ENCODE assay signal across 17 cellular contexts in the genomic region with DNA sequence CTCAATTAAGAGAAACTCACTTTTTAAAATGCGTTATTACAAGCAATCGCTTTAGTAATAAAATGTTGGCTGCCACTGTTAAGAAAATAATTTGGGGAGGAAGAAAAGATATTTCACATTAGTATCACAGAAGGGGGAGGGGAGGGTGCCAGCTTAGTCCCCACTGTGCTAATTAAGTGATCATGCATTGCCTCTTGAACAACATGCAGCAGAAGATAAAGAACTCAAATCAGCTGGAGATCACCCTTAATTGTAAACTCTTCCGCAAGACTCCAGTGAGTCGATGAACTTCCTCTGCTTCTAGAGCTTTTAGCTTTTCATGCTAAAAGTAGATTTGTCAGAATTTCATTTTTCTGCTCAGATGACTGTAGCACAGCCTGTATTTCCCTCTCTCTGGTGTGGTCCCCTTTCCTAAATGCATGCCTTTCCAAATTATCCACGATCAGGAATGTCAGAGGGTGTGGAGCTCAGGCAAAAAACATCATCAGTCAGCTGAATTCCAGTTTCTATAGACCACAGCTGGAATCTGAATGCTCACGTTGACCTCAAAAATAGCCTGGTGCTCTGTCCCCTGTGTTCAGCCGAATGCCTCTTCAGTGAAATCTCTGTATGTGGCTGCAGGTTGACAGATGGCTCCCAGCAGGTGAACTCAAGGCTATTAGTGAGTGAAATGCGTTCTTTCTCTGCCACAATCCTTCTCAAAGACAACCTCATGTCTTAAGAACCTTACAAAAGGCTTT.
A peak's percentile ranks its signal among the peaks of the same experiment; 100 is the strongest.
DNase-seq lines count a peak whose midpoint lies in the region; ATAC-seq and TF ChIP-seq lines count a peak whose summit lies in the region.
"Had no signal": no experiment of that assay in that cellular context is flagged by ENCODE, and none has a peak within 500 bp of the region (broad histone marks: within the 10 kb centered on the region; RNA-seq: fewer than 3 reads in every experiment).

No MANE protein-coding gene starts in this region.

- TF ChIP-seq EP300 in neural cell (conservative IDR thresholded peaks at IDR 0.05; ENCODE audit: poor library complexity, severe bottlenecking): peak; percentile 31

- H3K4me1 ChIP-seq in GM23338 (ENCODE audit: insufficient read depth): peaks cover 19% of the 10 kb centered on the region
- peaks cover 10% of the 10 kb centered on the region for H3K4me1 ChIP-seq in endodermal cell (ENCODE audit: control insufficient read depth, insufficient read depth, low read length)
- H3K4me1 ChIP-seq: gastroesophageal sphincter, Peyer's patch had no signal

- H4K20me1 ChIP-seq in GM23338 (replicated peaks; ENCODE audit: insufficient read depth) (no peaks in the 10 kb centered on the region), neural cell (ENCODE audit: insufficient read depth) (peaks cover 30% of the 10 kb centered on the region)

- no peaks in the 10 kb centered on the region for H3K9me2 ChIP-seq in GM23338 (ENCODE audit: insufficient read depth)
- H3K9me2 ChIP-seq in neural cell (ENCODE audit: insufficient read depth, low read length): no peaks in the 10 kb centered on the region

- H3K27me3 Mint-ChIP-seq in GM23338 (ENCODE audit: insufficient read depth, low read depth, poor library complexity) (peaks cover 4% of the 10 kb centered on the region), endodermal cell (ENCODE audit: insufficient read depth) (peaks cover 5% of the 10 kb centered on the region)
- H3K27me3 Mint-ChIP-seq: activated CD8-positive, alpha-beta T cell treated with anti-CD3 and anti-CD28 coated beads for 36 hours; CD4-positive, alpha-beta memory T cell; stimulated activated naive CD8-positive, alpha-beta T cell treated with anti-CD3 and anti-CD28 coated beads, Interleukin-15, amount 100 ng/mL, for 72 hours had no signal

- ATAC-seq in GM23338: peak; percentile 89
- no peak for ATAC-seq in HG02759 (IDR thresholded peaks at IDR 0.05; ENCODE audit: unreplicated experiment)
- ATAC-seq: activated CD8-positive, alpha-beta T cell treated with anti-CD3 and anti-CD28 coated beads for 36 hours; gastroesophageal sphincter; stimulated activated naive CD8-positive, alpha-beta T cell treated with anti-CD3 and anti-CD28 coated beads, Interleukin-15, amount 100 ng/mL, for 72 hours had no signal

- H3K27ac Mint-ChIP-seq in GM23338 (peak overlapping the region; percentile 84), endodermal cell (peak overlapping the region; percentile 44)
- H3K27ac Mint-ChIP-seq: activated CD8-positive, alpha-beta T cell treated with anti-CD3 and anti-CD28 coated beads for 36 hours; activated T-helper 1 cell treated with anti-CD3 and anti-CD28 coated beads, Interleukin-12 subunit alpha, Interleukin-12 subunit beta, Interleukin-2, Interleukin-4 antibody, amounts not matched to agents 30 ng/mL and 10 ng/mL and 1 ng/mL, durations not matched to agents 14 hours and 24 hours and 36 hours; nephron progenitor cell; stimulated activated naive CD8-positive, alpha-beta T cell treated with anti-CD3 and anti-CD28 coated beads, Interleukin-15, amount 100 ng/mL, for 72 hours had no signal

- peaks cover 23% of the 10 kb centered on the region for H3K9me3 Mint-ChIP-seq in GM23338
- H3K9me3 Mint-ChIP-seq in endodermal cell: peaks cover 10% of the 10 kb centered on the region
- H3K9me3 Mint-ChIP-seq: activated CD8-positive, alpha-beta T cell treated with anti-CD3 and anti-CD28 coated beads for 36 hours; activated T-helper 1 cell treated with anti-CD3 and anti-CD28 coated beads, Interleukin-12 subunit alpha, Interleukin-12 subunit beta, Interleukin-2, Interleukin-4 antibody, amounts not matched to agents 30 ng/mL and 10 ng/mL and 1 ng/mL, durations not matched to agents 14 hours and 24 hours and 36 hours had no signal

- DNase-seq in GM23338 (ENCODE audit: low spot score) (peak; percentile 52), NCI-H82 treated with DMSO at 0.1 percent for 48 hours (lab: John Stamatoyannopoulos, UW; ENCODE audit: unreplicated experiment) (peak; percentile 85), endodermal cell (peak; percentile 73), HCEC 1CT (no peak), NCI-H2196 (lab: John Stamatoyannopoulos, UW; ENCODE audit: unreplicated experiment) (no peak)
- DNase-seq in stimulated activated CD4-positive, alpha-beta T cell treated with anti-CD3 and anti-CD28 coated beads, Interleukin-4, amount 100 ng/mL, for 1 hour: no peak
- DNase-seq: activated CD8-positive, alpha-beta T cell treated with anti-CD3 and anti-CD28 coated beads for 36 hours; CD4-positive, alpha-beta memory T cell; KG1; NCI-H526 treated with DMSO at 0.1 percent for 48 hours; nephron progenitor cell; Peyer's patch; stimulated activated naive CD8-positive, alpha-beta T cell treated with anti-CD3 and anti-CD28 coated beads, Interleukin-15, amount 100 ng/mL, for 72 hours had no signal

- H3K27me3 ChIP-seq in GM23338 (ENCODE audit: insufficient read depth) (no peaks in the 10 kb centered on the region), endodermal cell (ENCODE audit: control insufficient read depth, insufficient read depth, low read length, poor library complexity, severe bottlenecking) (no peaks in the 10 kb centered on the region), neural cell (ENCODE audit: insufficient read depth, low read depth, low read length) (no peaks in the 10 kb centered on the region)
- H3K27me3 ChIP-seq: gastroesophageal sphincter, Peyer's patch had no signal

- no peak for TF ChIP-seq CTCF in GM23338 (conservative IDR thresholded peaks at IDR 0.05; ENCODE audit: low read depth in 2 of 2)
- no peak for TF ChIP-seq CTCF in endodermal cell (conservative IDR thresholded peaks at IDR 0.05)
- no peak for TF ChIP-seq CTCF in neural cell (IDR thresholded peaks at IDR 0.05; ENCODE audit: poor library complexity, severe bottlenecking)

- H3K9me3 ChIP-seq in endodermal cell (ENCODE audit: control insufficient read depth, low read length) (peaks cover 15% of the 10 kb centered on the region), neural cell (ENCODE audit: low read length) (no peaks in the 10 kb centered on the region)
- H3K9me3 ChIP-seq: Peyer's patch had no signal

- no peak overlapping the region for H2AFZ ChIP-seq in GM23338
- no peak overlapping the region for H2AFZ ChIP-seq in neural cell (ENCODE audit: low read depth, low read length)

- H3K36me3 ChIP-seq in GM23338 (ENCODE audit: insufficient read depth) (no peaks in the 10 kb centered on the region), endodermal cell (ENCODE audit: control insufficient read depth, insufficient read depth, low read length) (no peaks in the 10 kb centered on the region), neural cell (ENCODE audit: insufficient read depth, low read length) (peaks cover 10% of the 10 kb centered on the region)
- H3K36me3 ChIP-seq: gastroesophageal sphincter, Peyer's patch had no signal

- H3K4me3 ChIP-seq in GM23338: 0 out of 2 replicates have a peak overlapping the region, but pooled peaks have one; percentile 4
- peak overlapping the region; percentile 45 for H3K4me3 ChIP-seq in endodermal cell (ENCODE audit: low read length)
- peak overlapping the region; percentile 41 for H3K4me3 ChIP-seq in neural cell (ENCODE audit: low read length)
- H3K4me3 ChIP-seq: gastroesophageal sphincter, Peyer's patch had no signal

- peaks cover 38% of the 10 kb centered on the region for H3K4me1 Mint-ChIP-seq in GM23338
- H3K4me1 Mint-ChIP-seq in endodermal cell: peaks cover 33% of the 10 kb centered on the region
- H3K4me1 Mint-ChIP-seq: CD4-positive, alpha-beta memory T cell; stimulated activated naive CD8-positive, alpha-beta T cell treated with anti-CD3 and anti-CD28 coated beads, Interleukin-15, amount 100 ng/mL, for 72 hours had no signal

- H3K4me3 Mint-ChIP-seq in GM23338 (peak overlapping the region; percentile 52), endodermal cell (peak overlapping the region; percentile 18)
- H3K4me3 Mint-ChIP-seq: activated CD8-positive, alpha-beta T cell treated with anti-CD3 and anti-CD28 coated beads for 36 hours; activated T-helper 1 cell treated with anti-CD3 and anti-CD28 coated beads, Interleukin-12 subunit alpha, Interleukin-12 subunit beta, Interleukin-2, Interleukin-4 antibody, amounts not matched to agents 30 ng/mL and 10 ng/mL and 1 ng/mL, durations not matched to agents 14 hours and 24 hours and 36 hours; nephron progenitor cell; stimulated activated naive CD8-positive, alpha-beta T cell treated with anti-CD3 and anti-CD28 coated beads, Interleukin-15, amount 100 ng/mL, for 72 hours had no signal

- H3K79me2 ChIP-seq in GM23338 (replicated peaks; ENCODE audit: insufficient read depth) (no peaks in the 10 kb centered on the region), neural cell (replicated peaks; ENCODE audit: insufficient read depth, low read length) (peaks cover 74% of the 10 kb centered on the region)

- peak overlapping the region; percentile 47 for H3K4me2 ChIP-seq in GM23338
- no peak overlapping the region for H3K4me2 ChIP-seq in neural cell (ENCODE audit: low read length)

- peaks cover 21% of the 10 kb centered on the region for H3K36me3 Mint-ChIP-seq in GM23338 (ENCODE audit: low read depth)
- H3K36me3 Mint-ChIP-seq in endodermal cell (ENCODE audit: low read depth): no peaks in the 10 kb centered on the region
- H3K36me3 Mint-ChIP-seq: CD4-positive, alpha-beta memory T cell had no signal

- H3F3A ChIP-seq in GM23338 (replicated peaks; ENCODE audit: low read depth): 0 out of 2 replicates have a peak, but pooled peaks cover 4% of the 10 kb centered on the region
- no peaks in the 10 kb centered on the region for H3F3A ChIP-seq in neural cell (ENCODE audit: insufficient read depth, low read length, poor library complexity, severe bottlenecking)

- peak overlapping the region; percentile 76 for H3K27ac ChIP-seq in GM23338 (ENCODE audit: low read depth)
- H3K27ac ChIP-seq in endodermal cell (ENCODE audit: low read depth, low read length): peak overlapping the region; percentile 78
- peak overlapping the region; percentile 48 for H3K27ac ChIP-seq in neural cell (ENCODE audit: low read length)
- H3K27ac ChIP-seq: gastroesophageal sphincter, Peyer's patch had no signal

- H3K9ac ChIP-seq in endodermal cell (ENCODE audit: extremely low read depth, low read length, poor library complexity, severe bottlenecking): no peak overlapping the region
- H3K9ac ChIP-seq in neural cell (ENCODE audit: low read length): peak overlapping the region; percentile 13

- WGBS in endodermal cell (ENCODE audit: insufficient coverage in 1 of 2, insufficient read length in 1 of 2), 2 experiments: 26 to 29% methylated on average over 7 of the region's 8 CpGs

- TF ChIP-seq RAD21 in neural cell (conservative IDR thresholded peaks at IDR 0.05): peak; percentile 10

TF ChIP-seq in GM23338, 12 proteins besides CTCF, POLR2A, EP300 and RAD21 (continues in another document):
- no peak for TF ChIP-seq STAT1 (IDR thresholded peaks at IDR 0.05; ENCODE audit: unreplicated experiment)

Comparison
In these comparisons a context has a peak if more than half of its experiments do, and no peak if none do; other contexts are left out.
1. DNase-seq: peak in GM23338 (single experiment), NCI-H82 treated with DMSO at 0.1 percent for 48 hours (single experiment) and endodermal cell (single experiment); none in stimulated activated CD4-positive, alpha-beta T cell treated with anti-CD3 and anti-CD28 coated beads, Interleukin-4, amount 100 ng/mL, for 1 hour (single experiment), HCEC 1CT (single experiment) and NCI-H2196 (single experiment).
2. Peak in every context shown above with its lines, with median percentiles within 50 percentile points of each other: H3K27ac ChIP-seq and H3K4me3 ChIP-seq.